ENCODE assay signal across 1 cellular context in the genomic region with DNA sequence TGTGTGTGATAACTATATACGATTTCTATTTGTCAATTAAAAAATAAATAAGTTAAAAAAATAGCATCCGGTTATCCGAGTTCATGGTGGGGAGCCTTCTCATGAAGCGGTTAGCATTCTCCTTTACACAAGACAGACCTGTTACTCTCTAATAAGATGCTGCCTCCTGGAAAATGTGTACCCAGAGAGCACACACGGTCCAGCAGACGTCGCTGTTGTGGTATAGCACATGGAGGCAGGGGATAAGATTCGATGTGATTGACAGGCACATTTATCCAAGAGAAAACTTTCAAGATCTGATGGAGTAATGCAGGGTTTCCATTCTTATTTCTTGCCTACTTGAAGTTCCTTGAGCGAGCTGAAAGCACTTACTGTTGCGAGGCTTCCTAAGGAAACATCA.
TF ChIP-seq lines count a peak whose summit lies in the region.

No MANE protein-coding gene starts in this region.

TF ChIP-seq in K562, 482 proteins besides CTCF, POLR2A, EP300 and RAD21:
- no peak for TF ChIP-seq COPS2 (conservative IDR thresholded peaks at IDR 0.05)
- TF ChIP-seq, protein P1, sequence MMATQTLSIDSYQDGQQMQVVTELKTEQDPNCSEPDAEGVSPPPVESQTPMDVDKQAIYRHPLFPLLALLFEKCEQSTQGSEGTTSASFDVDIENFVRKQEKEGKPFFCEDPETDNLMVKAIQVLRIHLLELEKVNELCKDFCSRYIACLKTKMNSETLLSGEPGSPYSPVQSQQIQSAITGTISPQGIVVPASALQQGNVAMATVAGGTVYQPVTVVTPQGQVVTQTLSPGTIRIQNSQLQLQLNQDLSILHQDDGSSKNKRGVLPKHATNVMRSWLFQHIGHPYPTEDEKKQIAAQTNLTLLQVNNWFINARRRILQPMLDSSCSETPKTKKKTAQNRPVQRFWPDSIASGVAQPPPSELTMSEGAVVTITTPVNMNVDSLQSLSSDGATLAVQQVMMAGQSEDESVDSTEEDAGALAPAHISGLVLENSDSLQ (IDR thresholded peaks at IDR 0.05), result 0 out of 2 replicates have a peak, but pooled peaks have one; percentile 16
